8 cellular contexts compared by ENCODE assay signal in genomic region chr3:58349792-58350626, GRCh38. TPM values are rescaled to one million over a fixed set of nuclear protein-coding genes. Genes with fewer than 3 reads are reported as not detected.
DNase-seq lines count a peak whose midpoint lies in the region; ATAC-seq, FAIRE-seq and TF ChIP-seq lines count a peak whose summit lies in the region.

No MANE protein-coding gene starts in this region.

- H3K27ac ChIP-seq in pancreas: no peak overlapping the region

- H3K27me3 Mint-ChIP-seq in activated CD8-positive, alpha-beta memory T cell treated with anti-CD3 and anti-CD28 coated beads, Interleukin-2, amount 10 ng/mL, durations not matched to agents 7 days and 5 days: no peaks in the 10 kb centered on the region

- peak; percentile 68 for ATAC-seq in activated CD8-positive, alpha-beta memory T cell treated with anti-CD3 and anti-CD28 coated beads, Interleukin-2, amount 10 ng/mL, durations not matched to agents 7 days and 5 days
- peak; percentile 83 for ATAC-seq in HG02840 (IDR thresholded peaks at IDR 0.05; ENCODE audit: low FRiP score, unreplicated experiment)
- peak; percentile 40 to 75 (median 56) for ATAC-seq in pancreas

- peaks cover 86% of the 10 kb centered on the region for H3K4me1 Mint-ChIP-seq in activated CD8-positive, alpha-beta memory T cell treated with anti-CD3 and anti-CD28 coated beads, Interleukin-2, amount 10 ng/mL, durations not matched to agents 7 days and 5 days

- WGBS in pancreas, 2 donors: 63 to 66% methylated on average over 7 of the region's 7 CpGs

- peaks cover 0 to 10% (median 8%) of the 10 kb centered on the region in 3 donors for H3K4me1 ChIP-seq in pancreas

- H3K27ac Mint-ChIP-seq in activated CD8-positive, alpha-beta memory T cell treated with anti-CD3 and anti-CD28 coated beads, Interleukin-2, amount 10 ng/mL, durations not matched to agents 7 days and 5 days: peak overlapping the region; percentile 94

- H3K36me3 Mint-ChIP-seq in activated CD8-positive, alpha-beta memory T cell treated with anti-CD3 and anti-CD28 coated beads, Interleukin-2, amount 10 ng/mL, durations not matched to agents 7 days and 5 days: peaks cover 53% of the 10 kb centered on the region

- CTCF ChIA-PET in activated CD8-positive, alpha-beta memory T cell treated with anti-CD3 and anti-CD28 coated beads, Interleukin-2, amount 10 ng/mL, durations not matched to agents 7 days and 5 days (lab: Charles Lee): interaction anchor here (0.6 to 14.1 kb wide), 12 partner anchors 9 to 1659 kb away, joined by 3 to 144 read pairs (median 4); partner anchors contain the start of genes HTD2, PXK and RPP14
- CTCF ChIA-PET in HEK293T (lab: Yijun Ruan, JAX): interaction anchor here (0.6 kb wide), 1 partner anchor 43 kb away, joined by 3 read pairs; no protein-coding TSS in a partner anchor

- H3K27me3 ChIP-seq in pancreas: no peaks in the 10 kb centered on the region

- no peak overlapping the region for H3K4me3 ChIP-seq in pancreas

- H3K36me3 ChIP-seq in pancreas: no peaks in the 10 kb centered on the region

- no peaks in the 10 kb centered on the region for H3K9me3 ChIP-seq in pancreas

- peaks cover 2% of the 10 kb centered on the region for H3K9me3 Mint-ChIP-seq in activated CD8-positive, alpha-beta memory T cell treated with anti-CD3 and anti-CD28 coated beads, Interleukin-2, amount 10 ng/mL, durations not matched to agents 7 days and 5 days (ENCODE audit: low read depth)

- peak overlapping the region; percentile 61 for H3K4me3 Mint-ChIP-seq in activated CD8-positive, alpha-beta memory T cell treated with anti-CD3 and anti-CD28 coated beads, Interleukin-2, amount 10 ng/mL, durations not matched to agents 7 days and 5 days

- POLR2A ChIA-PET in HEK293T (lab: Yijun Ruan, JAX): interaction anchor here (0.8 to 1.2 kb wide), 2 partner anchors 11 to 44 kb away, joined by 3 to 4 read pairs; partner anchors contain the start of genes HTD2 and RPP14

- TF ChIP-seq CTCF in pancreas (IDR thresholded peaks at IDR 0.05): no peak

- DNase-seq in activated CD8-positive, alpha-beta memory T cell treated with anti-CD3 and anti-CD28 coated beads, Interleukin-2, amount 10 ng/mL, durations not matched to agents 7 days and 5 days: peak; percentile 80
- DNase-seq in activated CD8-positive, alpha-beta memory T cell treated with anti-CD3 and anti-CD28 coated beads for 24 hours: no peak
- peak; percentile 58 for DNase-seq in NOMO-1 treated with DMSO at 0.1 percent for 48 hours (lab: John Stamatoyannopoulos, UW; ENCODE audit: unreplicated experiment)
- DNase-seq in pancreas: peak in 1 of 6 donors; percentile 23
- DNase-seq in Ammon's horn (ENCODE audit: low spot score): no peak
- DNase-seq in HEK293T (ENCODE audit: extremely low spot score): no peak
- no peak for DNase-seq in T1000 (lab: John Stamatoyannopoulos, UW)

- intact Hi-C loops in pancreas (cut with DNase I): no loop called here

- no peak for FAIRE-seq in pancreas (lab: Jason Lieb, UNC)

TF ChIP-seq in HEK293T, 16 proteins besides CTCF, POLR2A, EP300 and RAD21:
- no peak for TF ChIP-seq PKNOX1 (IDR thresholded peaks at IDR 0.05)
- no peak for TF ChIP-seq ZNF384 (IDR thresholded peaks at IDR 0.05)
- no peak for TF ChIP-seq BHLHE40 (IDR thresholded peaks at IDR 0.05; ENCODE audit: borderline replicate concordance)
- no peak for TF ChIP-seq CTBP1 (IDR thresholded peaks at IDR 0.05; ENCODE audit: borderline replicate concordance)
- TF ChIP-seq ELF4 (IDR thresholded peaks at IDR 0.05): no peak
- no peak for TF ChIP-seq TARDBP (IDR thresholded peaks at IDR 0.05)
- no peak for TF ChIP-seq FOXM1 (IDR thresholded peaks at IDR 0.05; ENCODE audit: borderline replicate concordance)
- no peak for TF ChIP-seq LEF1 (IDR thresholded peaks at IDR 0.05; ENCODE audit: borderline replicate concordance)
- TF ChIP-seq SUZ12 (IDR thresholded peaks at IDR 0.05): no peak
- no peak for TF ChIP-seq SP1 (IDR thresholded peaks at IDR 0.05)

RNA-seq across cellular contexts. Expression of gene PXK, which starts 17.3 kb away (rescaled TPM):
- 10 to 100 TPM; 61.7 to 64.7 TPM for total RNA-seq in activated CD8-positive, alpha-beta memory T cell treated with anti-CD3 and anti-CD28 coated beads, Interleukin-2, amount 10 ng/mL, durations not matched to agents 7 days and 5 days
- total RNA-seq in pancreas: 10 to 100 TPM in 1 of 6 donors, 1 to 10 TPM in 5; 6.1 to 11.2 (median 7.9) TPM
- 1 to 10 TPM; 3.2 to 6.2 TPM for polyA plus RNA-seq in pancreas

RNA-seq across cellular contexts. Expression of gene HTD2, which starts 43.7 kb away (rescaled TPM):
- 1 to 10 TPM; 6.9 to 7.4 TPM for total RNA-seq in activated CD8-positive, alpha-beta memory T cell treated with anti-CD3 and anti-CD28 coated beads, Interleukin-2, amount 10 ng/mL, durations not matched to agents 7 days and 5 days
- 1 to 10 TPM; 2.6 to 4.4 (median 3.5) TPM for total RNA-seq in pancreas
- polyA plus RNA-seq in pancreas: 1 to 10 TPM in 1 of 2 donors, under 1 TPM in 1; 0.68 to 5.5 TPM

RNA-seq across cellular contexts. Expression of gene RPP14, which starts 44.0 kb away (rescaled TPM):
- total RNA-seq in activated CD8-positive, alpha-beta memory T cell treated with anti-CD3 and anti-CD28 coated beads, Interleukin-2, amount 10 ng/mL, durations not matched to agents 7 days and 5 days: 10 to 100 TPM; 12.9 to 16.9 TPM
- 1 to 10 TPM; 5.0 to 7.7 (median 6.7) TPM for total RNA-seq in pancreas
- polyA plus RNA-seq in pancreas: 1 to 10 TPM; 5.0 to 8.1 TPM

Comparison
In these comparisons a context has a peak if more than half of its experiments do, and no peak if none do; other contexts are left out.
1. DNase-seq: peak in activated CD8-positive, alpha-beta memory T cell treated with anti-CD3 and anti-CD28 coated beads, Interleukin-2, amount 10 ng/mL, durations not matched to agents 7 days and 5 days (single experiment) and NOMO-1 treated with DMSO at 0.1 percent for 48 hours (single experiment); none in activated CD8-positive, alpha-beta memory T cell treated with anti-CD3 and anti-CD28 coated beads for 24 hours (single experiment), Ammon's horn (single experiment), HEK293T (single experiment) and T1000 (single experiment).
2. RNA of gene PXK, which starts 17.3 kb away (total RNA-seq): 61.7 to 64.7 TPM in activated CD8-positive, alpha-beta memory T cell treated with anti-CD3 and anti-CD28 coated beads, Interleukin-2, amount 10 ng/mL, durations not matched to agents 7 days and 5 days; 6.1 to 11.2 TPM in pancreas; every median in the first group is over 4 times any median in the second.
3. Peak in every context shown above with its lines, with median percentiles within 50 percentile points of each other: ATAC-seq.